ENCODE assay signal across 12 cellular contexts in the genomic region with DNA sequence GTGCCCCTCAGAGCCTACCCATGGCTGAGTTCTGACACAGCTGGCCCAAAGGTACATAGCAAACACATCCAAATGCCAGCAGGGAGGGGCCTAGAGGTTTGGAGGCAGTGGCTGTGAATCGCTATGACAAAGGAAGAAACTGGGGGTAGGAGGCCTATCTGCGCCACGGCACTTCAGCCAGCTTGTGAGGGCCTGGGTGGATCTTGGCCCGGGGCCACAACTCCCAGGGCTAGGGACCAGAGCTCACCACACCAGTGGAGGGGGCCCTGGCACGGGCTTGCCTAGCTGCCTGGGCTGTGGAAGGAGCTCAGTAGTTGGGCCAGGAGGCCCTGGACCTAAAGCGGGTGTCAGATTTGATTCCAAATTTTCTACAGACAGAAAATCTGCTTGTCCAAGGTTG. TPM values are rescaled to one million over a fixed set of nuclear protein-coding genes. Genes with fewer than 3 reads are reported as not detected.
DNase-seq lines count a peak whose midpoint lies in the region; ATAC-seq lines count a peak whose summit lies in the region.
"Had no signal": no experiment of that assay in that cellular context is flagged by ENCODE, and none has a peak within 500 bp of the region (broad histone marks: within the 10 kb centered on the region; RNA-seq: fewer than 3 reads in every experiment).

No MANE protein-coding gene starts in this region.

- H3K27ac ChIP-seq in caudate nucleus (ENCODE audit: low read depth, low read length) = peak overlapping the region; percentile 98
- peak overlapping the region; percentile 54 for H3K27ac ChIP-seq in urinary bladder (ENCODE audit: low read depth)
- no peak overlapping the region for H3K27ac ChIP-seq in CD8-positive, alpha-beta memory T cell (ENCODE audit: low read depth, low read length)
- H3K27ac ChIP-seq: WERI-Rb-1 had no signal

- H3K4me3 Mint-ChIP-seq in activated T-cell treated with anti-CD3 and anti-CD28 coated beads, Interleukin-2, amount 50 U/mL, for 4 hours = no peak overlapping the region
- H3K4me3 Mint-ChIP-seq in CD8-positive, alpha-beta memory T cell = no peak overlapping the region
- H3K4me3 Mint-ChIP-seq: activated naive CD8-positive, alpha-beta T cell; IgD-negative memory B cell had no signal

- CTCF ChIA-PET in CD8-positive, alpha-beta memory T cell (lab: Charles Lee) = interaction anchor here (1.0 to 1.8 kb wide), 4 partner anchors 10 to 468 kb away, joined by 3 to 5 read pairs (median 4); a partner anchor contains a TSS

- H3K27me3 ChIP-seq in CD8-positive, alpha-beta memory T cell (ENCODE audit: insufficient read depth, low read length, poor library complexity, severe bottlenecking) = no peaks in the 10 kb centered on the region

- no peaks in the 10 kb centered on the region for H3K9me3 Mint-ChIP-seq in activated T-cell treated with anti-CD3 and anti-CD28 coated beads, Interleukin-2, amount 50 U/mL, for 4 hours
- H3K9me3 Mint-ChIP-seq in CD8-positive, alpha-beta memory T cell = no peaks in the 10 kb centered on the region
- H3K9me3 Mint-ChIP-seq: IgD-negative memory B cell had no signal

- no peaks in the 10 kb centered on the region for H3K9me3 ChIP-seq in CD8-positive, alpha-beta memory T cell (ENCODE audit: low read length)

- no peaks in the 10 kb centered on the region for H3K36me3 ChIP-seq in urinary bladder (ENCODE audit: insufficient read depth)
- H3K36me3 ChIP-seq in CD8-positive, alpha-beta memory T cell (ENCODE audit: insufficient read depth, low read length) = peaks cover 20% of the 10 kb centered on the region

- H3K4me1 Mint-ChIP-seq in activated T-cell treated with anti-CD3 and anti-CD28 coated beads, Interleukin-2, amount 50 U/mL, for 4 hours (ENCODE audit: low read depth) = peaks cover 2% of the 10 kb centered on the region
- peaks cover 0 to 29% (median 6%) of the 10 kb centered on the region in 3 donors for H3K4me1 Mint-ChIP-seq in CD8-positive, alpha-beta memory T cell
- H3K4me1 Mint-ChIP-seq: IgD-negative memory B cell had no signal

- no peak overlapping the region for H3K4me3 ChIP-seq in urinary bladder (ENCODE audit: low read depth, low read length)
- H3K4me3 ChIP-seq in CD8-positive, alpha-beta memory T cell (ENCODE audit: low read length) = no peak overlapping the region

- WGBS in urinary bladder = 74% methylated on average over 6 of the region's 6 CpGs

- peak overlapping the region in 1 of 8 donors; percentile 29 for H3K27ac Mint-ChIP-seq in CD8-positive, alpha-beta memory T cell
- H3K27ac Mint-ChIP-seq: activated naive CD8-positive, alpha-beta T cell; IgD-negative memory B cell had no signal

- DNase-seq in activated T-cell treated with anti-CD3 and anti-CD28 coated beads, Interleukin-2, amount 50 U/mL, for 1 hour = peak; percentile 4
- no peak for DNase-seq in activated T-cell treated with anti-CD3 and anti-CD28 coated beads, Interleukin-2, amount 50 U/mL, for 4 hours
- DNase-seq in caudate nucleus (lab: John Stamatoyannopoulos, UW) = peak in 54 of 61 donors; percentile 16 to 85 (median 64)
- DNase-seq in mesenteric fat pad (ENCODE audit: low spot score) = peak; percentile 73
- DNase-seq in HK-2 (ENCODE audit: unreplicated experiment) = no peak
- no peak for DNase-seq in ureter (ENCODE audit: low spot score)
- DNase-seq in CD8-positive, alpha-beta memory T cell = no peak
- DNase-seq: mesendoderm, WERI-Rb-1 had no signal

- H3K4me1 ChIP-seq in urinary bladder (ENCODE audit: insufficient read depth) = no peaks in the 10 kb centered on the region
- no peaks in the 10 kb centered on the region for H3K4me1 ChIP-seq in CD8-positive, alpha-beta memory T cell (ENCODE audit: insufficient read depth, low read length)

- peaks cover 40% of the 10 kb centered on the region for H3K36me3 Mint-ChIP-seq in activated T-cell treated with anti-CD3 and anti-CD28 coated beads, Interleukin-2, amount 50 U/mL, for 4 hours (ENCODE audit: insufficient read depth)
- peaks cover 4 to 66% (median 20%) of the 10 kb centered on the region in 3 donors for H3K36me3 Mint-ChIP-seq in CD8-positive, alpha-beta memory T cell
- H3K36me3 Mint-ChIP-seq: IgD-negative memory B cell had no signal

- no peak for ATAC-seq in activated T-cell treated with anti-CD3 and anti-CD28 coated beads, Interleukin-2, amount 50 U/mL, for 4 hours

- no peaks in the 10 kb centered on the region for H3K27me3 Mint-ChIP-seq in activated T-cell treated with anti-CD3 and anti-CD28 coated beads, Interleukin-2, amount 50 U/mL, for 4 hours (ENCODE audit: low read depth)
- no peaks in the 10 kb centered on the region for H3K27me3 Mint-ChIP-seq in CD8-positive, alpha-beta memory T cell
- H3K27me3 Mint-ChIP-seq: activated naive CD8-positive, alpha-beta T cell; IgD-negative memory B cell had no signal

- POLR2A ChIA-PET in CD8-positive, alpha-beta memory T cell (lab: Charles Lee) = no interaction called here

RNA-seq across cellular contexts. Expression of a gene that starts 9.4 kb away (rescaled TPM):
- 100 to 1,000 TPM; 194 to 201 (median 199) TPM for total RNA-seq in activated T-cell treated with anti-CD3 and anti-CD28 coated beads, Interleukin-2, amount 50 U/mL, for 4 hours
- total RNA-seq in mesenteric fat pad (96.1 TPM), urinary bladder (154 TPM), ureter (189 TPM)
- 86.9 TPM for polyA plus RNA-seq in urinary bladder
- 100 to 1,000 TPM; 273 to 280 TPM for total RNA-seq in CD8-positive, alpha-beta memory T cell
- 163 TPM for polyA plus RNA-seq in CD8-positive, alpha-beta memory T cell

RNA-seq across cellular contexts. Expression of a gene that starts 55.7 kb away (rescaled TPM):
- 100 to 1,000 TPM in 1 of 3 donors, 10 to 100 TPM in 2; 72.4 to 110 (median 88.1) TPM for total RNA-seq in activated T-cell treated with anti-CD3 and anti-CD28 coated beads, Interleukin-2, amount 50 U/mL, for 4 hours
- total RNA-seq in mesenteric fat pad (69.4 TPM), urinary bladder (16.1 TPM), ureter (90.0 TPM)
- polyA plus RNA-seq in urinary bladder = 32.2 TPM
- 10 to 100 TPM; 81.2 to 83.3 TPM for total RNA-seq in CD8-positive, alpha-beta memory T cell
- polyA plus RNA-seq in CD8-positive, alpha-beta memory T cell = 43.4 TPM

Comparison
In these comparisons a context has a peak if more than half of its experiments do, and no peak if none do; other contexts are left out.
1. DNase-seq: peak in activated T-cell treated with anti-CD3 and anti-CD28 coated beads, Interleukin-2, amount 50 U/mL, for 1 hour (single experiment), caudate nucleus (54 of 61) and mesenteric fat pad (single experiment); none in activated T-cell treated with anti-CD3 and anti-CD28 coated beads, Interleukin-2, amount 50 U/mL, for 4 hours (single experiment), HK-2 (single experiment), ureter (single experiment) and CD8-positive, alpha-beta memory T cell (0 of 5).